In the genomic region with DNA sequence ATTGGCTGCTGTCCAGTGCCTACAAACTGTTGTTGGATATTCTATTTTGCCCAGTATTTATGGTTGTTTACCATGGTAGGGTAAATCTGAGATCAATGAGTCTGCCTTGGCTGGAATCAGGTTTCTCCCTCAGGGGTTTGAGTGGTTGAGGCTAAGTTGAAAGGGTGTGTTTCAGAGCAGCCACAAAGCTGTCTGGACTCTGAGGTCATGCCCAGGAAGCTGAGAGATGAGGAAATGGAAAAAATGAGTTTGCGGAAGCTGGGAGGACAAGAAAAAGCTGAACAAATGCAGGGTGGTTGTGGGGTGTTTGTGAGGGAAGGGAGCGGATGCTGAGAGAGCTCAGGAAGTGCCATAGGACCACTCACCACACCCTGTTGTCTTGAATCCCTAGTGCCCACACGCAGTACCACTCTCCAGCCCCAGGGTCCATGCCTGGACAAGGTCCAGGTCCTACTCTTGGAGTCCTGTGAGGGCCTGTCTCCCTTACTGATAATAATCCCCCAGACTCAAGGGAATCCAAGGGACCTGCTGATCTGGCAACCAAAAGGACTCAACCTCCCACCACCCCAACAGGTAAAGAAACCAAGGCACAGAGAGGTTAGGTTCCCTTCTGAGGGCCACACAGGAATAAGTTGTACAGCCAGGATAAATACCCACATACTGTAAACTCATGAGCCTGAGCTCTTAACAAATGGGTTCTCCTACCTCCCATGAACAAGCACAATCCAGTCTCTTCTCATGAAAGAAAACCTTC, we compare ENCODE assay signal across 8 cellular contexts.
DNase-seq lines count a peak whose midpoint lies in the region; ATAC-seq and TF ChIP-seq lines count a peak whose summit lies in the region.

No MANE protein-coding gene starts in this region.

- H3K36me3 ChIP-seq in Panc1 (ENCODE audit: control insufficient read depth, insufficient read depth, low read length) (no peaks in the 10 kb centered on the region), mammary epithelial cell (ENCODE audit: insufficient read depth, low read length) (no peaks in the 10 kb centered on the region), lower lobe of right lung (no peaks in the 10 kb centered on the region)

- CTCF ChIA-PET in Panc1 (lab: Charles Lee) = no interaction called here
- CTCF ChIA-PET in mammary epithelial cell (lab: Charles Lee; ENCODE audit: low non-redundant PET) = interaction anchor here (0.6 kb wide), 1 partner anchor 97 kb away, joined by 6 read pairs; the partner anchor contains the start of gene C15orf39

- H3K4me3 ChIP-seq in Panc1 (ENCODE audit: low read depth in 2 of 2, low read length in 2 of 2) = no peak overlapping the region
- no peak overlapping the region for H3K4me3 ChIP-seq in mammary epithelial cell (replicated peaks in 1 of 3; ENCODE audit: insufficient read depth in 1 of 3, low read depth in 2 of 3, low read length in 3 of 3)
- H3K4me3 ChIP-seq in lower lobe of right lung = no peak overlapping the region

- H2AFZ ChIP-seq in mammary epithelial cell (ENCODE audit: low read depth, low read length) = peak overlapping the region; percentile 61

- no peak overlapping the region for H3K9ac ChIP-seq in mammary epithelial cell (ENCODE audit: insufficient read depth, low read length)

- BruUV-seq in Panc1 (replicated peaks; lab: Mats Ljungman, UMichigan) (no TSS peak), mammary epithelial cell (replicated peaks; lab: Mats Ljungman, UMichigan) (no TSS peak)

- no peak for DNase-seq in Right ventricle myocardium inferior (ENCODE audit: missing footprints)
- no peak for DNase-seq in cardiac septum (ENCODE audit: low spot score)
- peak; percentile 50 for DNase-seq in Panc1 (ENCODE audit: low read depth, low spot score)
- DNase-seq in mammary epithelial cell = peak; percentile 95
- no peak for DNase-seq in lower lobe of right lung

- intact Hi-C loops in Right ventricle myocardium inferior (cut with DNase I) = no loop called here
- intact Hi-C loops in cardiac septum (cut with DNase I) = no loop called here
- intact Hi-C loops in Panc1 (cut with micrococcal nuclease; ENCODE audit: unreplicated experiment) = no loop called here
- intact Hi-C loops in mammary epithelial cell (cut with micrococcal nuclease) = loop anchor here (2.0 kb wide), 1 partner anchor 96 kb away; the partner anchor contains the start of gene C15orf39
- intact Hi-C loops in lower lobe of right lung (cut with DNase I) = no loop called here

- in situ Hi-C loops in Panc1 (cut with HindIII; ENCODE audit: low pct_unique_long_range_greater_than_20kb, low sequenced_read_pairs) (no loop called here), mammary epithelial cell (cut with MboI; ENCODE audit: low sequenced_read_pairs in 2 of 2) (loop anchor here in 1 of 2 donors (5.0 kb wide), 1 partner anchor 97 kb away; the partner anchor contains the start of gene C15orf39)

- H3K27ac ChIP-seq in Panc1 (ENCODE audit: low read length) (peak overlapping the region; percentile 36; the same call in 1 of the 2 replicates), mammary epithelial cell (ENCODE audit: insufficient read depth, low read depth, low read length) (peak overlapping the region; percentile 45), lower lobe of right lung (peak overlapping the region; percentile 53)

- peak; percentile 76 for ATAC-seq in Right ventricle myocardium inferior
- peak; percentile 35 for ATAC-seq in HG03064 (IDR thresholded peaks at IDR 0.05; ENCODE audit: low read depth, unreplicated experiment)
- ATAC-seq in Panc1 = 0 out of 2 replicates have a peak, but pooled peaks have one; percentile 66
- peak; percentile 77 to 83 for ATAC-seq in lower lobe of right lung
- no peak for ATAC-seq in GM18520 (IDR thresholded peaks at IDR 0.05; ENCODE audit: unreplicated experiment)
- ATAC-seq in GM21619 (IDR thresholded peaks at IDR 0.05; ENCODE audit: unreplicated experiment) = no peak

- no peaks in the 10 kb centered on the region for H4K20me1 ChIP-seq in mammary epithelial cell (ENCODE audit: insufficient read depth, low read length)

- POLR2A ChIA-PET in Panc1 (lab: Charles Lee) = no interaction called here

- peaks cover 6% of the 10 kb centered on the region; the same call in 1 of the 2 replicates for H3K4me1 ChIP-seq in Panc1 (ENCODE audit: control insufficient read depth, insufficient read depth, low read length)
- H3K4me1 ChIP-seq in mammary epithelial cell (ENCODE audit: insufficient read depth, low read length) = peaks cover 31% of the 10 kb centered on the region
- peaks cover 24% of the 10 kb centered on the region for H3K4me1 ChIP-seq in lower lobe of right lung

- H3K27me3 ChIP-seq in Panc1 (ENCODE audit: control insufficient read depth, insufficient read depth, low read length) (no peaks in the 10 kb centered on the region), mammary epithelial cell (ENCODE audit: insufficient read depth, low read length) (peaks cover 3% of the 10 kb centered on the region), lower lobe of right lung (ENCODE audit: low read depth) (no peaks in the 10 kb centered on the region)

- dilution Hi-C loops in mammary epithelial cell (cut with HindIII; ENCODE audit: low sequenced_read_pairs) = no loop called here

- WGBS in mammary epithelial cell (ENCODE audit: low coverage, missing lambda C conversion rate) = 52% methylated on average over 3 of the region's 3 CpGs

- TF ChIP-seq CTCF in Panc1 (IDR thresholded peaks at IDR 0.05) (no peak), mammary epithelial cell (conservative IDR thresholded peaks at IDR 0.05 in 1 of 2, IDR thresholded peaks at IDR 0.05 in 1 of 2; ENCODE audit: extremely low read depth in 1 of 2, insufficient read depth in 1 of 2, low read depth in 1 of 2, low read length in 2 of 2) (peak in 1 of 2 donors; percentile 5), lower lobe of right lung (IDR thresholded peaks at IDR 0.05) (no peak)

- H3K9me3 ChIP-seq in Panc1 (ENCODE audit: control insufficient read depth, insufficient read depth, low read depth, low read length) (no peaks in the 10 kb centered on the region), mammary epithelial cell (replicated peaks; ENCODE audit: insufficient read depth, low read length) (no peaks in the 10 kb centered on the region), lower lobe of right lung (no peaks in the 10 kb centered on the region)

- H3K79me2 ChIP-seq in mammary epithelial cell (ENCODE audit: insufficient read depth, low read length) = no peaks in the 10 kb centered on the region

- no peak overlapping the region for H3K4me2 ChIP-seq in mammary epithelial cell (ENCODE audit: insufficient read depth, low read depth, low read length)

Comparison
In these comparisons a context has a peak if more than half of its experiments do, and no peak if none do; other contexts are left out.
1. ATAC-seq: peak in Right ventricle myocardium inferior (single experiment), HG03064 (single experiment), Panc1 (single experiment) and lower lobe of right lung (2 of 2); none in GM18520 (single experiment) and GM21619 (single experiment).
2. DNase-seq: peak in Panc1 (single experiment) and mammary epithelial cell (single experiment); none in Right ventricle myocardium inferior (single experiment), cardiac septum (single experiment) and lower lobe of right lung (single experiment).
3. Peak in every context shown above with its lines, with median percentiles within 50 percentile points of each other: H3K27ac ChIP-seq.